In the genomic region with DNA sequence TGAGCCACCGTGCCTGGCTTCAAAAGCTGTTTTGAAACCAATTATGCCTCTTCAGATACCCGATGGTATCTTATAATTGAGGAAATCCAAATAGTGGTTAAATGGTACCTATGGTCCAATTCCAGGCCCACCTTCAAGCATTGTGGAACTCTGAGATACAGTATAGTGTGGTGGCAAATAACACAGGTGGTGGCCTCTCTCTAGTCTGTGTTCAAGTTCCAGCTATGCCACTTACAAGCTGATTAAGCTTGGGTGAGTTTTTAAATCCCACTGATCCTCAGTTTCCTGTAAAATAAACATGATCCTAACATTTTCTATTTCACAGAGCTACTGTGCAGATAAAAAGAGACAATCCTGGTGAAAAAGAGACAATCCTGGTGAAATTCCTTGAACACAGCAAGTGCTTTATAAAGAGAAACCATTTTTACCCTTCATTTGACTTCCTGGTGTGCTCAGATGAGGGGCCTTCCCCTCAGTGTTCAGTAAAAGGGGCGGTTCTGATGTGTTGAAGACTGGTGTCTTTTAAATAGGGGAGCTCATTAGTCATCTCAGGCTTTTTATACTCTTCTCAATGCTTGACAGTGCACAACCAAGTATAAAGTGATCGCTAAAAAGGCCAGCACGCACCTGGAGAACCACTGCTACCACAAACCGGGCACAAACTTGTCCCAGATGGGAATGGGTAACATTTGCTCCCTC, we compare ENCODE assay signal across 11 cellular contexts. TPM values are rescaled to one million over a fixed set of nuclear protein-coding genes. Genes with fewer than 3 reads are reported as not detected.
DNase-seq lines count a peak whose midpoint lies in the region; ATAC-seq lines count a peak whose summit lies in the region.
"Had no signal": no experiment of that assay in that cellular context is flagged by ENCODE, and none has a peak within 500 bp of the region (broad histone marks: within the 10 kb centered on the region; RNA-seq: fewer than 3 reads in every experiment).

No MANE protein-coding gene starts in this region.

- H3K4me3 Mint-ChIP-seq in activated CD4-positive, alpha-beta T cell treated with anti-CD3 and anti-CD28 coated beads for 36 hours: peak overlapping the region; percentile 44
- H3K4me3 Mint-ChIP-seq in memory B cell: no peak overlapping the region

- peaks cover 79% of the 10 kb centered on the region for H3K4me1 Mint-ChIP-seq in activated CD4-positive, alpha-beta T cell treated with anti-CD3 and anti-CD28 coated beads for 36 hours
- no peaks in the 10 kb centered on the region for H3K4me1 Mint-ChIP-seq in memory B cell

- ATAC-seq in activated CD4-positive, alpha-beta T cell treated with anti-CD3 and anti-CD28 coated beads for 36 hours: peak; percentile 82
- ATAC-seq in GM21528 (IDR thresholded peaks at IDR 0.05; ENCODE audit: low FRiP score, unreplicated experiment) (peak; percentile 85), HG03442 (IDR thresholded peaks at IDR 0.05; ENCODE audit: unreplicated experiment) (peak; percentile 96), memory B cell (ENCODE audit: low read depth) (peak; percentile 37), HG03460 (IDR thresholded peaks at IDR 0.05; ENCODE audit: unreplicated experiment) (no peak)
- ATAC-seq: A549 had no signal

- POLR2A ChIA-PET in activated CD4-positive, alpha-beta T cell treated with anti-CD3 and anti-CD28 coated beads for 36 hours (lab: Charles Lee): interaction anchor here (0.6 to 2.0 kb wide), 8 partner anchors 9 to 344 kb away, joined by 3 to 7 read pairs (median 4); no protein-coding TSS in a partner anchor

- H3K27ac Mint-ChIP-seq in activated CD4-positive, alpha-beta T cell treated with anti-CD3 and anti-CD28 coated beads for 36 hours: peak overlapping the region; percentile 87
- no peak overlapping the region for H3K27ac Mint-ChIP-seq in memory B cell

- H3K9me3 Mint-ChIP-seq in activated CD4-positive, alpha-beta T cell treated with anti-CD3 and anti-CD28 coated beads for 36 hours (ENCODE audit: low read depth): no peaks in the 10 kb centered on the region
- H3K9me3 Mint-ChIP-seq in memory B cell: no peaks in the 10 kb centered on the region

- CTCF ChIA-PET in activated CD4-positive, alpha-beta T cell treated with anti-CD3 and anti-CD28 coated beads for 36 hours (lab: Charles Lee): interaction anchor here (0.8 to 2.6 kb wide), 9 partner anchors 9 to 80 kb away, joined by 3 to 9 read pairs (median 4); no protein-coding TSS in a partner anchor

- intact Hi-C loops in activated CD4-positive, alpha-beta T cell treated with anti-CD3 and anti-CD28 coated beads for 36 hours (cut with DNase I, micrococcal nuclease): loop anchor here in 1 of 2 experiments (1.0 kb wide), 1 partner anchor 10 kb away; no protein-coding TSS in a partner anchor

- H3K27me3 Mint-ChIP-seq in activated CD4-positive, alpha-beta T cell treated with anti-CD3 and anti-CD28 coated beads for 36 hours: no peaks in the 10 kb centered on the region
- no peaks in the 10 kb centered on the region for H3K27me3 Mint-ChIP-seq in memory B cell

- peak; percentile 53 for DNase-seq in activated CD4-positive, alpha-beta T cell treated with anti-CD3 and anti-CD28 coated beads for 36 hours
- no peak for DNase-seq in activated CD4-positive, alpha-beta T cell treated with anti-CD3 and anti-CD28 coated beads, Interleukin-2, amount 50 U/mL, for 4 hours
- DNase-seq in memory B cell (ENCODE audit: low spot score in 2 of 2): no peak
- DNase-seq in NCI-H1694 treated with DMSO at 0.1 percent for 48 hours (lab: John Stamatoyannopoulos, UW): no peak
- DNase-seq in NCI-H1417 (lab: John Stamatoyannopoulos, UW): no peak
- DNase-seq: activated gamma-delta T cell treated with Interleukin-2 at 50 U/mL for 16 hours, KBM-7 had no signal

- H3K36me3 Mint-ChIP-seq in activated CD4-positive, alpha-beta T cell treated with anti-CD3 and anti-CD28 coated beads for 36 hours (ENCODE audit: low read depth): no peaks in the 10 kb centered on the region
- H3K36me3 Mint-ChIP-seq in memory B cell: no peaks in the 10 kb centered on the region

RNA-seq across cellular contexts. Expression of a gene that starts 30.8 kb away (rescaled TPM):
- 100 to 1,000 TPM; 123 to 146 TPM for total RNA-seq in activated CD4-positive, alpha-beta T cell treated with anti-CD3 and anti-CD28 coated beads for 36 hours
